20 cellular contexts compared by ENCODE assay signal in the genomic region with DNA sequence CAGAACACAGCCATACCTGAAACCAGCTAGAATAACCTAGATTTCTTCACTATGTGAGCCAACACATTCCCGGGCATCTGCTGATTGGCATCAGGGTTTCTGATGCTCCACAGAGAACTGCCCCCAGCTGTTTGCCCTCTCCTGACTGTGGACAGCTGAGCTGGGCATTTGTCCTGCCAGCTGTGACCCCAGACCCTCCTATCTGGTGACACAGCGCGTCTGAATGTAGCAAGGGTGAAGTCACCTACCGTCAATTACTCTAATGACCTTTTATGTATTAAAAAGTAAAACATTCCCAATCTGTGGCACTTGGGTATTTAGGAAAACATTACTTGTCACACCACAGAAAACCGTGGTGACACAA.
"Had no signal": no experiment of that assay in that cellular context is flagged by ENCODE, and none has a peak within 500 bp of the region (broad histone marks: within the 10 kb centered on the region; RNA-seq: fewer than 3 reads in every experiment).

No MANE protein-coding gene starts in this region.

- DNase-seq: activated CD4-positive, CD25-positive, alpha-beta regulatory T cell; activated naive CD4-positive, alpha-beta T cell; activated naive CD8-positive, alpha-beta T cell treated with anti-CD3 and anti-CD28 coated beads, Interleukin-2, amount 10 ng/mL, durations not matched to agents 7 days and 5 days; activated T-cell treated with anti-CD3 and anti-CD28 coated beads, Interleukin-2, amount 50 U/mL, for 72 hours; amygdala; central memory CD4-positive, alpha-beta T cell; foreskin keratinocyte; hypothalamus; naive B cell; right lobe of liver; stimulated activated CD4-positive, alpha-beta T cell treated with anti-CD3 and anti-CD28 coated beads, Interleukin-4, amount 100 ng/mL, for 24 hours; stimulated activated naive B cell treated with anti-CD40 and anti-IgM and Interleukin-4, amounts not matched to agents 10 μg/mL and 1 μg/mL and 100 μg/mL, for 72 hours; T-helper 1 cell; T-helper 9 cell had no signal

- H3K27ac ChIP-seq: foreskin keratinocyte, parathyroid adenoma, right lobe of liver had no signal

- H3K27ac Mint-ChIP-seq: activated naive CD8-positive, alpha-beta T cell treated with anti-CD3 and anti-CD28 coated beads, Interleukin-2, amount 10 ng/mL, durations not matched to agents 7 days and 5 days; activated T-cell treated with anti-CD3 and anti-CD28 coated beads, Interleukin-2, amount 50 U/mL, for 72 hours; stimulated activated naive B cell treated with anti-CD40 and anti-IgM and Interleukin-4, amounts not matched to agents 10 μg/mL and 1 μg/mL and 100 μg/mL, for 72 hours had no signal

- H2AFZ ChIP-seq: parathyroid adenoma had no signal

- H3K9ac ChIP-seq: parathyroid adenoma had no signal

- H3K4me3 ChIP-seq: lung, right lobe of liver, smooth muscle cell had no signal

- H3K4me2 ChIP-seq: smooth muscle cell had no signal

- H3K79me2 ChIP-seq: parathyroid adenoma had no signal

- FAIRE-seq: colon, keratinocyte had no signal

- H3K9me3 ChIP-seq: right lobe of liver had no signal

- H3K4me1 ChIP-seq: foreskin keratinocyte, parathyroid adenoma, right lobe of liver had no signal

- H3K36me3 Mint-ChIP-seq: activated naive CD8-positive, alpha-beta T cell treated with anti-CD3 and anti-CD28 coated beads, Interleukin-2, amount 10 ng/mL, durations not matched to agents 7 days and 5 days; brain; naive B cell; stimulated activated naive B cell treated with anti-CD40 and anti-IgM and Interleukin-4, amounts not matched to agents 10 μg/mL and 1 μg/mL and 100 μg/mL, for 72 hours had no signal

- H3K27me3 ChIP-seq: foreskin keratinocyte, right lobe of liver had no signal

- H3K36me3 ChIP-seq: right lobe of liver had no signal
